ENCODE assay signal across 8 cellular contexts in genomic region chr10:14837756-14838581, GRCh38. TPM values are rescaled to one million over a fixed set of nuclear protein-coding genes. Genes with fewer than 3 reads are reported as not detected.
DNase-seq lines count a peak whose midpoint lies in the region; ATAC-seq lines count a peak whose summit lies in the region.

Gene CDNF (minus strand): TSS chr10:14838037. CDS start chr10:14837946, 91 bp downstream.
Gene HSPA14 (plus strand): TSS chr10:14838306. CDS start chr10:14838403, 97 bp downstream.
Gene MSANTD7 (plus strand): TSS chr10:14838306. CDS start chr10:14842285, 3,979 bp downstream.

- H3K9me3 Mint-ChIP-seq in activated naive CD4-positive, alpha-beta T cell treated with anti-CD3 and anti-CD28 coated beads, Interleukin-2, amount 50 U/mL, for 72 hours = no peaks in the 10 kb centered on the region

- DNase-seq in NCI-H1092 treated with DMSO at 0.1 percent for 48 hours (lab: John Stamatoyannopoulos, UW) (peak; percentile 97), SKM-1 (lab: John Stamatoyannopoulos, UW; ENCODE audit: unreplicated experiment) (peak; percentile 89), globus pallidus (ENCODE audit: low spot score) (peak; percentile 99), nucleus accumbens (lab: John Stamatoyannopoulos, UW) (peak; percentile 84 to 100 (median 98))
- DNase-seq in activated naive CD4-positive, alpha-beta T cell treated with anti-CD3 and anti-CD28 coated beads, Interleukin-2, amount 50 U/mL, for 72 hours (ENCODE audit: low spot score in 2 of 2) = peak; percentile 99

- H3K27ac Mint-ChIP-seq in activated naive CD4-positive, alpha-beta T cell treated with anti-CD3 and anti-CD28 coated beads, Interleukin-2, amount 50 U/mL, for 72 hours = peak within 1 kb of the TSS; percentile 98

- H3K27ac ChIP-seq in temporal lobe (ENCODE audit: low read depth, low read length) = peak within 1 kb of the TSS; percentile 90

- peaks cover 32 to 33% of the 10 kb centered on the region in 2 donors for H3K36me3 Mint-ChIP-seq in activated naive CD4-positive, alpha-beta T cell treated with anti-CD3 and anti-CD28 coated beads, Interleukin-2, amount 50 U/mL, for 72 hours

- H3K4me3 ChIP-seq in GM08714 (ENCODE audit: low read length) = peak within 1 kb of the TSS; percentile 86

- ATAC-seq in HG02610 (IDR thresholded peaks at IDR 0.05; ENCODE audit: unreplicated experiment) = peak; percentile 94
- ATAC-seq in activated naive CD4-positive, alpha-beta T cell treated with anti-CD3 and anti-CD28 coated beads, Interleukin-2, amount 50 U/mL, for 72 hours = peak; percentile 94 to 95

RNA-seq across cellular contexts. Expression of gene CDNF, which starts in this region (rescaled TPM):
- 1 to 10 TPM; 1.0 to 3.8 TPM for total RNA-seq in activated naive CD4-positive, alpha-beta T cell treated with anti-CD3 and anti-CD28 coated beads, Interleukin-2, amount 50 U/mL, for 72 hours
- total RNA-seq in temporal lobe = 1.2 TPM

RNA-seq across cellular contexts. Expression of gene HSPA14, which starts in this region (rescaled TPM):
- total RNA-seq in activated naive CD4-positive, alpha-beta T cell treated with anti-CD3 and anti-CD28 coated beads, Interleukin-2, amount 50 U/mL, for 72 hours = 10 to 100 TPM; 30.1 to 53.2 TPM
- total RNA-seq in temporal lobe = 8.6 TPM

RNA-seq across cellular contexts. Expression of gene MSANTD7, which starts in this region (rescaled TPM):
- total RNA-seq in activated naive CD4-positive, alpha-beta T cell treated with anti-CD3 and anti-CD28 coated beads, Interleukin-2, amount 50 U/mL, for 72 hours = 10 to 100 TPM; 25.2 to 28.9 TPM
- 17.9 TPM for total RNA-seq in temporal lobe

Comparison
In these comparisons a context has a peak if more than half of its experiments do, and no peak if none do; other contexts are left out.
1. Peak in every context shown above with its lines: DNase-seq, ATAC-seq, H3K4me3 ChIP-seq and H3K27ac ChIP-seq.